Comparison of ENCODE assay signal across 9 cellular contexts in the genomic region with DNA sequence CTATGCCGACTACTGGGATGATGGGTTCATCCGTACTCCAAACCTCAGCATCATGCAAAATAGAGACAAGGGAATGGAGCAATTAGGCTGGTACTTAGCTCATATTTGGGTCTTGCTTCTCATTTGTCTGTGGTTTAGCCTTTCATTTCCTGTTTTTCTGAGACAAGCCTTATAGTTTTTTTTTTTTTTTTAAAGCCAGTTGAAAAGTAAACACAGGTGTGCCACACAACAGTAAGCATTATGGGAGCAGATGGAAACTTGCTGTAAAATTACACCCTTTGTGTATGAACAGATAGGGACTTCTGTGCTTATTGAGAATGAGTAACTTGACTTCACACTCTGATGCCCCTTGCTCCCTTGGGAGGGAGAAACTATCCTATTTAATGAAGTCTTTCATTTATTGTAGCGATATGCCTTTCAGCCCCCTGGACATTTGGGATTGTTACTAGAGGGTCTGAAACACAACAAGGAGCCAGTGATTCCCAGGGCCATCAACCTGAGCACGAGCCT. TPM values are rescaled to one million over a fixed set of nuclear protein-coding genes. Genes with fewer than 3 reads are reported as not detected.
DNase-seq lines count a peak whose midpoint lies in the region; ATAC-seq and TF ChIP-seq lines count a peak whose summit lies in the region.
"Had no signal": no experiment of that assay in that cellular context is flagged by ENCODE, and none has a peak within 500 bp of the region (broad histone marks: within the 10 kb centered on the region; RNA-seq: fewer than 3 reads in every experiment).

No MANE protein-coding gene starts in this region.

- TF ChIP-seq CTCF in AG04450 (IDR thresholded peaks at IDR 0.05; ENCODE audit: low read depth, low read length) (no peak), natural killer cell (IDR thresholded peaks at IDR 0.05) (no peak), dorsolateral prefrontal cortex (IDR thresholded peaks at IDR 0.05 in 54 of 56, conservative IDR thresholded peaks at IDR 0.05 in 2 of 56; ENCODE audit: low read depth in 1 of 56, partially characterized antibody in 56 of 56) (no peak), CD14-positive monocyte (IDR thresholded peaks at IDR 0.05) (no peak)

- DNase-seq in AG04450 (ENCODE audit: low read depth, low spot score) (no peak), NCI-H748 treated with DMSO at 0.1 percent for 48 hours (lab: John Stamatoyannopoulos, UW) (peak; percentile 94), natural killer cell (no peak), dorsolateral prefrontal cortex (no peak), CD14-positive monocyte (ENCODE audit: low spot score) (no peak), left ventricle myocardium superior (no peak)
- DNase-seq: T-cell had no signal

- H3K27ac Mint-ChIP-seq in natural killer cell (no peak overlapping the region), CD14-positive monocyte (no peak overlapping the region)

- intact Hi-C loops in natural killer cell (cut with micrococcal nuclease) (no loop called here), dorsolateral prefrontal cortex (cut with DNase I) (no loop called here), CD14-positive monocyte (cut with micrococcal nuclease) (no loop called here), left ventricle myocardium superior (cut with micrococcal nuclease) (no loop called here)

- ATAC-seq in GM19452 (IDR thresholded peaks at IDR 0.05; ENCODE audit: unreplicated experiment) (peak; percentile 72), HG03378 (IDR thresholded peaks at IDR 0.05; ENCODE audit: unreplicated experiment) (peak; percentile 81), natural killer cell (no peak), left ventricle myocardium superior (no peak)

- CTCF ChIA-PET in AG04450 (lab: Charles Lee): interaction anchor here (1.0 to 1.8 kb wide), 2 partner anchors 13 to 32 kb away, joined by 4 read pairs; no protein-coding TSS in a partner anchor

- H3K36me3 Mint-ChIP-seq in natural killer cell (no peaks in the 10 kb centered on the region), CD14-positive monocyte (no peaks in the 10 kb centered on the region)
- H3K36me3 Mint-ChIP-seq: T-cell had no signal

- peak overlapping the region; percentile 22 for H3K27ac ChIP-seq in AG04450 (ENCODE audit: low read depth, low read length)
- no peak overlapping the region for H3K27ac ChIP-seq in dorsolateral prefrontal cortex

- peaks cover 0 to 5% of the 10 kb centered on the region in 2 donors for H3K9me3 Mint-ChIP-seq in natural killer cell
- H3K9me3 Mint-ChIP-seq in CD14-positive monocyte: peaks cover 0 to 4% (median 2%) of the 10 kb centered on the region in 7 donors
- H3K9me3 Mint-ChIP-seq: T-cell had no signal

- H3K4me3 Mint-ChIP-seq in natural killer cell (no peak overlapping the region), CD14-positive monocyte (no peak overlapping the region)
- H3K4me3 Mint-ChIP-seq: T-cell had no signal

- H3K4me1 Mint-ChIP-seq in natural killer cell (no peaks in the 10 kb centered on the region), CD14-positive monocyte (peaks cover 4% of the 10 kb centered on the region)

- no peaks in the 10 kb centered on the region for H3K27me3 ChIP-seq in AG04450 (ENCODE audit: control insufficient read depth, insufficient read depth, low read length)
- peaks cover 0 to 9% (median 0%) of the 10 kb centered on the region in 45 donors for H3K27me3 ChIP-seq in dorsolateral prefrontal cortex

- H3K27me3 Mint-ChIP-seq in natural killer cell (ENCODE audit: low read depth in 2 of 2): no peaks in the 10 kb centered on the region
- peaks cover 0 to 2% (median 2%) of the 10 kb centered on the region in 3 donors for H3K27me3 Mint-ChIP-seq in CD14-positive monocyte (ENCODE audit: low read depth in 3 of 3)

- H3K4me3 ChIP-seq in AG04450 (ENCODE audit: low read depth, low read length): no peak overlapping the region
- no peak overlapping the region for H3K4me3 ChIP-seq in dorsolateral prefrontal cortex

- POLR2A ChIA-PET in AG04450 (lab: Yijun Ruan, JAX): no interaction called here

- no peaks in the 10 kb centered on the region for H3K9me3 ChIP-seq in AG04450 (ENCODE audit: control insufficient read depth, insufficient read depth, low read length)

RNA-seq across cellular contexts. Expression of a gene that starts 13.7 kb away (rescaled TPM):
- polyA plus RNA-seq in AG04450 (2011; rRNA removed) (0.06 and 0.07 TPM in 2 replicates), CD14-positive monocyte (not detected)
- polyA minus RNA-seq in AG04450 (2011; rRNA and poly(A)+ RNA removed): not detected in 2 replicates
- total RNA-seq in natural killer cell (under 1 TPM in 1 of 3 donors, not detected in 2; 0.08 TPM), dorsolateral prefrontal cortex (under 1 TPM in 22 of 120 experiments, not detected in 98; 0.06 to 0.72 (median 0.13) TPM), left ventricle myocardium superior (not detected)

Comparison
In these comparisons a context has a peak if more than half of its experiments do, and no peak if none do; other contexts are left out.
1. ATAC-seq: peak in GM19452 (single experiment) and HG03378 (single experiment); none in natural killer cell (0 of 3) and left ventricle myocardium superior (single experiment).